In the genomic region with DNA sequence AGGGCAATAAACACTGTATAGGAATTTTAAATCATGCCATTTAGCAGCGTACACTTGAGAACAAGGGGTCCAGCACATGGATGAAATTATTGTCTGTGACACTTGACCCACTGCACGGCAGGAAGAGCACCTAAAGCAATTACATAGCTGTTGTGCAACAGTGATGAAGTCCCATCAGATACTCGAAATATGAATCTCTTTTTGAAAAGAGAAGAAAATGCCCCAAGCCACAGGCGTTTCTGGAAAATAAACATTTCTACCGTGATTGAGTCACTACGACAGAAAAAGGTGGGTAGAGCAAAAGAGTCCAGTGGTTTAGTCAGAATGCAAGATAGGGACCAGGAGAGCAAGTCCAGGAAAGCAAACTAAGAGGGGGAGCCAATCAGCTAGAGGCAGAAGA, we compare ENCODE assay signal across 19 cellular contexts. TPM values are rescaled to one million over a fixed set of nuclear protein-coding genes. Genes with fewer than 3 reads are reported as not detected.
"Had no signal": no experiment of that assay in that cellular context is flagged by ENCODE, and none has a peak within 500 bp of the region (broad histone marks: within the 10 kb centered on the region; RNA-seq: fewer than 3 reads in every experiment).

No MANE protein-coding gene starts in this region.

- H3K36me3 ChIP-seq: ovary, sigmoid colon, spleen had no signal

- H3K36me3 Mint-ChIP-seq: activated naive CD8-positive, alpha-beta T cell had no signal

- H3K4me1 Mint-ChIP-seq: activated CD4-positive, alpha-beta T cell treated with anti-CD3 and anti-CD28 coated beads, Interleukin-2, amount 10 ng/mL, durations not matched to agents 7 days and 5 days; stimulated activated naive CD8-positive, alpha-beta T cell treated with anti-CD3 and anti-CD28 coated beads, Interleukin-15, amount 100 ng/mL, for 72 hours had no signal

- H3K27ac ChIP-seq: hepatocyte, ovary, sigmoid colon, spleen had no signal

- H3K79me2 ChIP-seq: hepatocyte had no signal

- H3K27ac Mint-ChIP-seq: activated CD4-positive, alpha-beta T cell treated with anti-CD3 and anti-CD28 coated beads, Interleukin-2, amount 10 ng/mL, durations not matched to agents 7 days and 5 days; activated naive CD8-positive, alpha-beta T cell; dendritic cell treated with granulocyte-macrophage colony-stimulating factor and Interleukin-4, amounts not matched to agents 40 ng/mL and 50 ng/mL, for 4 days; effector memory CD8-positive, alpha-beta T cell; stimulated activated naive CD8-positive, alpha-beta T cell treated with anti-CD3 and anti-CD28 coated beads, Interleukin-15, amount 100 ng/mL, for 72 hours; T-helper 2 cell treated with Interferon-gamma antibody and Interleukin-4, amounts not matched to agents 5 μg/mL and 100 μg/mL, for 36 hours had no signal

- ATAC-seq: effector memory CD8-positive, alpha-beta T cell; left ventricle myocardium superior; stimulated activated naive CD8-positive, alpha-beta T cell treated with anti-CD3 and anti-CD28 coated beads, Interleukin-15, amount 100 ng/mL, for 72 hours had no signal

- H3K27me3 ChIP-seq: ovary had no signal

- H3K9me3 Mint-ChIP-seq: activated CD4-positive, alpha-beta T cell treated with anti-CD3 and anti-CD28 coated beads, Interleukin-2, amount 10 ng/mL, durations not matched to agents 7 days and 5 days; dendritic cell treated with granulocyte-macrophage colony-stimulating factor and Interleukin-4, amounts not matched to agents 40 ng/mL and 50 ng/mL, for 4 days; effector memory CD8-positive, alpha-beta T cell; stimulated activated naive CD8-positive, alpha-beta T cell treated with anti-CD3 and anti-CD28 coated beads, Interleukin-15, amount 100 ng/mL, for 72 hours; T-helper 2 cell treated with Interferon-gamma antibody and Interleukin-4, amounts not matched to agents 5 μg/mL and 100 μg/mL, for 36 hours had no signal

- H2AFZ ChIP-seq: hepatocyte had no signal

- H3K4me3 ChIP-seq: hepatocyte, ovary, sigmoid colon had no signal

- H3K9me3 ChIP-seq: ovary, sigmoid colon, spleen had no signal

- DNase-seq: activated CD4-positive, alpha-beta T cell treated with anti-CD3 and anti-CD28 coated beads, Interleukin-2, amount 10 ng/mL, durations not matched to agents 7 days and 5 days; activated CD4-positive, CD25-positive, alpha-beta regulatory T cell; activated CD8-positive, alpha-beta memory T cell treated with anti-CD3 and anti-CD28 coated beads, Interleukin-2, amount 50 U/mL, for 48 hours; activated gamma-delta T cell treated with Interleukin-2 at 50 U/mL for 16 hours; amygdala; effector memory CD8-positive, alpha-beta T cell; erythroblast; left ventricle myocardium superior; ovary; sigmoid colon; spleen; stimulated activated naive CD8-positive, alpha-beta T cell treated with anti-CD3 and anti-CD28 coated beads, Interleukin-15, amount 100 ng/mL, for 72 hours; SW 1271 had no signal

- H3K4me3 Mint-ChIP-seq: activated CD4-positive, alpha-beta T cell treated with anti-CD3 and anti-CD28 coated beads, Interleukin-2, amount 10 ng/mL, durations not matched to agents 7 days and 5 days; activated naive CD8-positive, alpha-beta T cell; dendritic cell treated with granulocyte-macrophage colony-stimulating factor and Interleukin-4, amounts not matched to agents 40 ng/mL and 50 ng/mL, for 4 days; effector memory CD8-positive, alpha-beta T cell; stimulated activated naive CD8-positive, alpha-beta T cell treated with anti-CD3 and anti-CD28 coated beads, Interleukin-15, amount 100 ng/mL, for 72 hours; T-helper 2 cell treated with Interferon-gamma antibody and Interleukin-4, amounts not matched to agents 5 μg/mL and 100 μg/mL, for 36 hours had no signal

RNA-seq across cellular contexts. Expression of gene DSCAM, which starts 6.5 kb away (rescaled TPM):
- total RNA-seq: activated CD4-positive, alpha-beta T cell treated with anti-CD3 and anti-CD28 coated beads, Interleukin-2, amount 10 ng/mL, durations not matched to agents 7 days and 5 days; left ventricle myocardium superior; mesenteric fat pad; pulmonary artery endothelial cell had no signal
- polyA plus RNA-seq: hepatocyte had no signal
